ENCODE assay signal across 9 cellular contexts in the genomic region with DNA sequence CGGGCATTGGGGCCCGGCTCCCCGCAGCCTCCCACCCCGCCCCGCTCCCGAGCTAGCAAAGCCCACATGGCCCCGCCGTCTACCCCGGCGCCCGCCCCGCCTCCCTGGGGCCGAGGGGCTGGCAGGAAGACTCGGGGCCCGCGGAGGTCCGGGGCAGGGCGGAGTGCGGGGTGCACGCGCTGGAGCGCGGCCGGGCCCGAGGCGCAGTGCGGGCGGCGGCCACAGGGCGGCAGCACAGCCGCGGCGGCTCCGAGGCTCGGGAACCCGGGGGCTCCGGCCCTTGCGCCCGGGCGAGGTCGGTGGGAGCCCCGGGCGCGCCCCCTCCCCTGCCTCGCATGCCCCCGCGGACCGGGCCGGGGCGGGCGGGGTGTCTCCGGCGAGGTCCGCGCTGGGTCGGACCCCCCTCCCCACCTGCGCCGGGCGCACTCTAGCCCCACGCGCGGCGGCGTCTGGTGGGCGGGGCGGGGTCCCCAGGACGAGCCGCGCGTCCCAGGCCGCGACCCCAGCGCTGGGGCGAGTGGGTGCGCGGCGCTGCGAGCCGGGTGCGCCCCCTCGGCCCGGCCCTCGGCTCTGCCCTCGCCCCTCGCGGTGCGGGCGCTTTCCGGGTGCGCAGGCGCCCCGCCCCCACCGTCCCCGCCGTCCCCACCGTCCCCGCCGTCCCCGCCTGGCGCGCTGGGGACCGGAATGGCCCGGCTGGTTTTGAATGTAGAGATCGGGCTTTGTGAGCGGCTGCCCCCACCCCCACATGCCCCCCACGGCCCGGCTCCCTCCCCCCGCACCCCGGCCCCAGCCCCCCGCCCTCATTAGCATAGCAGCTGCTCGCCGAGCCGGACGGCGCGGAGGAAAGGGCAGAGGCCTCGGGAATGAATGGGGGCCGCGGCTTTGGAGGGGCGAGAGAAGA. TPM values are rescaled to one million over a fixed set of nuclear protein-coding genes. Genes with fewer than 3 reads are reported as not detected.
A peak's percentile ranks its signal among the peaks of the same experiment; 100 is the strongest.
DNase-seq lines count a peak whose midpoint lies in the region; ATAC-seq and TF ChIP-seq lines count a peak whose summit lies in the region.
"Had no signal": no experiment of that assay in that cellular context is flagged by ENCODE, and none has a peak within 500 bp of the region (broad histone marks: within the 10 kb centered on the region; RNA-seq: fewer than 3 reads in every experiment).

No MANE protein-coding gene starts in this region.

- H2AFZ ChIP-seq in SK-N-SH (ENCODE audit: low read depth), result no peak overlapping the region

- H3K36me3 ChIP-seq in SK-N-SH (replicated peaks in 1 of 2; ENCODE audit: control insufficient read depth in 1 of 2, insufficient read depth in 2 of 2, low read length in 1 of 2), result no peaks in the 10 kb centered on the region
- H3K36me3 ChIP-seq in effector memory CD4-positive, alpha-beta T cell (ENCODE audit: control insufficient read depth, insufficient read depth, low read length), result no peaks in the 10 kb centered on the region

- peak; percentile 56 for ATAC-seq in GM21576 (IDR thresholded peaks at IDR 0.05; ENCODE audit: unreplicated experiment)
- peak; percentile 78 for ATAC-seq in stimulated activated naive CD8-positive, alpha-beta T cell treated with anti-CD3 and anti-CD28 coated beads, Interleukin-15, Interleukin-2, amounts not matched to agents 100 U/mL and 50 U/mL, for 24 hours

- in situ Hi-C loops in T47D (cut with HindIII; ENCODE audit: low pct_unique_long_range_greater_than_20kb, low sequenced_read_pairs), result no loop called here

- DNase-seq in SK-N-SH (peak; percentile 97), T47D (ENCODE audit: low read depth in 1 of 2, low spot score in 1 of 2) (peak; percentile 62 to 97), left kidney (ENCODE audit: low read depth, low spot score) (peak; percentile 72), COR-L47 (lab: John Stamatoyannopoulos, UW) (no peak)
- DNase-seq in stimulated activated naive CD8-positive, alpha-beta T cell treated with anti-CD3 and anti-CD28 coated beads, Interleukin-15, Interleukin-2, amounts not matched to agents 100 U/mL and 50 U/mL, for 24 hours, result peak; percentile 71
- no peak for DNase-seq in effector memory CD4-positive, alpha-beta T cell

- peak; percentile 37 for TF ChIP-seq RAD21 in SK-N-SH (IDR thresholded peaks at IDR 0.05; ENCODE audit: low read length)

- POLR2A ChIA-PET in SK-N-SH (lab: Yijun Ruan, JAX), result no interaction called here

- no peak for TF ChIP-seq EP300 in SK-N-SH (IDR thresholded peaks at IDR 0.05; ENCODE audit: borderline replicate concordance in 1 of 2, low read depth in 1 of 2, low read length in 1 of 2)

- no peaks in the 10 kb centered on the region for H3K79me2 ChIP-seq in SK-N-SH (ENCODE audit: insufficient read depth)

- H3K27ac ChIP-seq in C4-2B (peak overlapping the region; percentile 13; the same call in 1 of the 2 replicates), SK-N-SH (ENCODE audit: low read depth in 2 of 2, low read length in 1 of 2) (peak overlapping the region in 1 of 2 experiments; percentile 70; a peak in 1 of 4 replicates)
- no peak overlapping the region for H3K27ac ChIP-seq in effector memory CD4-positive, alpha-beta T cell (ENCODE audit: insufficient read depth, low read length, poor library complexity, severe bottlenecking)

- no peaks in the 10 kb centered on the region for H4K20me1 ChIP-seq in SK-N-SH (ENCODE audit: insufficient read depth)

- H3K4me2 ChIP-seq in SK-N-SH, result peak overlapping the region; percentile 71

- no peak overlapping the region for H3K9ac ChIP-seq in SK-N-SH

- H3K27me3 ChIP-seq in SK-N-SH (ENCODE audit: insufficient read depth), result no peaks in the 10 kb centered on the region
- H3K27me3 ChIP-seq in effector memory CD4-positive, alpha-beta T cell (replicated peaks; ENCODE audit: control insufficient read depth, insufficient read depth, low read length, poor library complexity, severe bottlenecking), result peaks cover 54% of the 10 kb centered on the region

- H3K4me1 ChIP-seq in SK-N-SH (ENCODE audit: control insufficient read depth in 1 of 2, insufficient read depth in 2 of 2, low read depth in 1 of 2, low read length in 1 of 2), result peaks cover 0 to 23% of the 10 kb centered on the region in 2 experiments; a peak in 2 of 4 replicates
- peaks cover 10% of the 10 kb centered on the region for H3K4me1 ChIP-seq in effector memory CD4-positive, alpha-beta T cell (ENCODE audit: control insufficient read depth, insufficient read depth, low read length, poor library complexity, severe bottlenecking)

- H3K9me2 ChIP-seq in SK-N-SH, result no peaks in the 10 kb centered on the region

- 26% methylated on average over 9 of the region's 120 CpGs for WGBS in SK-N-SH (ENCODE audit: low lambda C conversion rate)

- TF ChIP-seq CTCF in C4-2B (conservative IDR thresholded peaks at IDR 0.05) (peak; percentile 97), SK-N-SH (IDR thresholded peaks at IDR 0.05) (peak; percentile 26; the same call in 1 of the 2 replicates)

- CTCF ChIA-PET in SK-N-SH (lab: Yijun Ruan, JAX), result interaction anchor here (0.6 to 3.1 kb wide), 15 partner anchors 7 to 325 kb away, joined by 3 to 14 read pairs (median 4); a partner anchor contains a TSS

- no peaks in the 10 kb centered on the region for H3K9me3 ChIP-seq in SK-N-SH
- H3K9me3 ChIP-seq in effector memory CD4-positive, alpha-beta T cell (ENCODE audit: control insufficient read depth, low read length), result no peaks in the 10 kb centered on the region

- peak overlapping the region; percentile 37 to 52; a peak in 3 of 4 replicates for H3K4me3 ChIP-seq in SK-N-SH (ENCODE audit: low read depth in 2 of 2, low read length in 1 of 2)
- no peak overlapping the region for H3K4me3 ChIP-seq in effector memory CD4-positive, alpha-beta T cell (ENCODE audit: insufficient read depth, low read depth, low read length, poor library complexity, severe bottlenecking)

- H3F3A ChIP-seq in SK-N-SH (replicated peaks; ENCODE audit: insufficient read depth), result peaks cover 4% of the 10 kb centered on the region

TF ChIP-seq in SK-N-SH, 30 proteins besides CTCF, POLR2A, EP300 and RAD21:
- TF ChIP-seq GABPA (IDR thresholded peaks at IDR 0.05; ENCODE audit: low read depth) (no peak), SMC3 (IDR thresholded peaks at IDR 0.05; ENCODE audit: low read depth, low read length) (peak; percentile 61)

RNA-seq across cellular contexts. Expression of a gene that starts 6.5 kb away (rescaled TPM):
- polyA plus RNA-seq in SK-N-SH (2012; rRNA removed), result 3.9 and 4.2 TPM in 2 replicates
- 2.9 and 3.4 TPM in 2 replicates for polyA plus RNA-seq in SK-N-SH (2012; cell fraction: cytosol; rRNA removed)
- 5.1 and 6.5 TPM in 2 replicates for polyA plus RNA-seq in SK-N-SH (2012; cell fraction: nucleus; rRNA removed)
- polyA plus RNA-seq: IgD-negative memory B cell had no signal

RNA-seq across cellular contexts. Expression of a gene that starts 18.0 kb away (rescaled TPM):
- polyA plus RNA-seq in SK-N-SH (2012; rRNA removed), result 0.81 and 0.99 TPM in 2 replicates
- 0.36 and 0.62 TPM in 2 replicates for polyA plus RNA-seq in SK-N-SH (2012; cell fraction: cytosol; rRNA removed)
- polyA plus RNA-seq in SK-N-SH (2012; cell fraction: nucleus; rRNA removed), result 2.2 and 3.4 TPM in 2 replicates

RNA-seq across cellular contexts. Expression of a gene that starts 40.4 kb away (rescaled TPM):
- 52.6 and 62.7 TPM in 2 replicates for polyA plus RNA-seq in SK-N-SH (2012; rRNA removed)
- 25.6 and 50.6 TPM in 2 replicates for polyA plus RNA-seq in SK-N-SH (2012; cell fraction: cytosol; rRNA removed)
- 57.4 and 62.4 TPM in 2 replicates for polyA plus RNA-seq in SK-N-SH (2012; cell fraction: nucleus; rRNA removed)

RNA-seq across cellular contexts. Expression of a gene that starts 44.5 kb away (rescaled TPM):
- not detected in 2 replicates for polyA plus RNA-seq in SK-N-SH (2012; rRNA removed)
- not detected in 2 replicates for polyA plus RNA-seq in SK-N-SH (2012; cell fraction: cytosol; rRNA removed)
- polyA plus RNA-seq in SK-N-SH (2012; cell fraction: nucleus; rRNA removed), result not detected in 2 replicates
- polyA plus RNA-seq: IgD-negative memory B cell had no signal

RNA-seq across cellular contexts. Expression of a gene that starts 54.5 kb away (rescaled TPM):
- polyA plus RNA-seq in SK-N-SH (2012; rRNA removed), result 415 and 508 TPM in 2 replicates
- polyA plus RNA-seq in SK-N-SH (2012; cell fraction: cytosol; rRNA removed), result 249 and 391 TPM in 2 replicates
- 385 and 387 TPM in 2 replicates for polyA plus RNA-seq in SK-N-SH (2012; cell fraction: nucleus; rRNA removed)

Comparison
In these comparisons a context has a peak if more than half of its experiments do, and no peak if none do; other contexts are left out.
1. DNase-seq: peak in SK-N-SH (single experiment), T47D (2 of 2), left kidney (single experiment) and stimulated activated naive CD8-positive, alpha-beta T cell treated with anti-CD3 and anti-CD28 coated beads, Interleukin-15, Interleukin-2, amounts not matched to agents 100 U/mL and 50 U/mL, for 24 hours (single experiment); none in COR-L47 (single experiment) and effector memory CD4-positive, alpha-beta T cell (0 of 3).